Comparison of ENCODE assay signal across 12 cellular contexts in the genomic region with DNA sequence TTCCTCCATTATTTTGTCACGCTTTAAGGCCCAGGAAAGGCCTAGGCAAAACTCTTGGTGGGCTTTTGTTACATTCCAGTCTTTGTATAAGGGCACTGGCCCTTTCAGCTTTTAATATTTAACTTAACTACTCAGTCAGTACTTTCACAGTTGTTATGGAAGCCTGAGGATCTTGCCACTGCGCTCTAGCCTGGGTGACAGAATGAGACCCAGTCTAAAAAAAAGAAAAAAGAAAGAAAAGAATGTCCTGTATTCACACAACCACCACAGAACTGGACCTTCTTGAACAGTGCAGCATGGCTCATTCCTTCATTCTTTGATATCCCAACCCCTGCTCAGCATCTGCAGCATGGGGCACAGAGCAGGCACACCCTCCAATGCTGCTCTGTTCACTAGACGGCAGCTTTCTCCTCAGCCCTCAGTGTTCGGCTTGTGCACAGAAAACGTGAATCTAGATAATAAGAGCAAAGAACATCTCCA. TPM values are rescaled to one million over a fixed set of nuclear protein-coding genes. Genes with fewer than 3 reads are reported as not detected.
A peak's percentile ranks its signal among the peaks of the same experiment; 100 is the strongest.
DNase-seq lines count a peak whose midpoint lies in the region; ATAC-seq and TF ChIP-seq lines count a peak whose summit lies in the region.
"Had no signal": no experiment of that assay in that cellular context is flagged by ENCODE, and none has a peak within 500 bp of the region (broad histone marks: within the 10 kb centered on the region; RNA-seq: fewer than 3 reads in every experiment).

No MANE protein-coding gene starts in this region.

- TF ChIP-seq CTCF in Peyer's patch (IDR thresholded peaks at IDR 0.05) (no peak), left lung (IDR thresholded peaks at IDR 0.05) (no peak), type B pancreatic cell (conservative IDR thresholded peaks at IDR 0.05) (no peak)
- no peak for TF ChIP-seq CTCF in CD8-positive, alpha-beta T cell (IDR thresholded peaks at IDR 0.05)

- peak; percentile 55 for DNase-seq in cardiac septum (ENCODE audit: low spot score)
- no peak for DNase-seq in left ventricle myocardium superior
- DNase-seq in Peyer's patch, result peak in 2 of 3 donors; percentile 73 to 78
- no peak for DNase-seq in left lung
- no peak for DNase-seq in type B pancreatic cell (ENCODE audit: extremely low spot score, unreplicated experiment)
- no peak for DNase-seq in CD8-positive, alpha-beta T cell
- DNase-seq: ACHN, natural killer cell, NCI-H524 treated with DMSO at 0.1 percent for 48 hours had no signal

- H3K4me1 ChIP-seq in Peyer's patch (peaks cover 8 to 32% (median 17%) of the 10 kb centered on the region in 4 donors), left lung (peaks cover 11 to 46% of the 10 kb centered on the region in 2 donors)
- H3K4me1 ChIP-seq in CD8-positive, alpha-beta T cell (ENCODE audit: insufficient read depth, low read length), result no peaks in the 10 kb centered on the region

- H3K27ac ChIP-seq in Peyer's patch (peak overlapping the region; percentile 62 to 97 (median 84)), left lung (peak overlapping the region in 1 of 2 donors; percentile 80)
- no peak overlapping the region for H3K27ac ChIP-seq in CD8-positive, alpha-beta T cell (ENCODE audit: low read depth, low read length)

- no peak for ATAC-seq in left ventricle myocardium superior
- peak; percentile 10 for ATAC-seq in left lung
- no peak for ATAC-seq in GM19395 (IDR thresholded peaks at IDR 0.05; ENCODE audit: unreplicated experiment)
- no peak for ATAC-seq in GM18861 (IDR thresholded peaks at IDR 0.05; ENCODE audit: unreplicated experiment)
- no peak for ATAC-seq in CD8-positive, alpha-beta T cell
- ATAC-seq: T-cell had no signal

- H3K9me3 Mint-ChIP-seq in type B pancreatic cell, result no peaks in the 10 kb centered on the region
- no peaks in the 10 kb centered on the region for H3K9me3 Mint-ChIP-seq in CD8-positive, alpha-beta T cell
- H3K9me3 Mint-ChIP-seq: natural killer cell, T-cell had no signal

- peak overlapping the region; percentile 90 for H3K27ac Mint-ChIP-seq in type B pancreatic cell
- no peak overlapping the region for H3K27ac Mint-ChIP-seq in CD8-positive, alpha-beta T cell
- H3K27ac Mint-ChIP-seq: natural killer cell, T-cell had no signal

- H3K4me3 ChIP-seq in Peyer's patch (no peak overlapping the region), left lung (no peak overlapping the region)
- no peak overlapping the region for H3K4me3 ChIP-seq in CD8-positive, alpha-beta T cell (ENCODE audit: low read depth, low read length)

- H3K36me3 Mint-ChIP-seq in type B pancreatic cell, result no peaks in the 10 kb centered on the region
- H3K36me3 Mint-ChIP-seq in CD8-positive, alpha-beta T cell, result no peaks in the 10 kb centered on the region
- H3K36me3 Mint-ChIP-seq: natural killer cell, T-cell had no signal

- CTCF ChIA-PET in CD8-positive, alpha-beta T cell (lab: Charles Lee), result no interaction called here

- intact Hi-C loops in cardiac septum (cut with DNase I) (no loop called here), left ventricle myocardium superior (cut with micrococcal nuclease) (no loop called here), left lung (cut with DNase I) (no loop called here)
- intact Hi-C loops in CD8-positive, alpha-beta T cell (cut with DNase I, micrococcal nuclease), result no loop called here

- peaks cover 19% of the 10 kb centered on the region for H3K4me1 Mint-ChIP-seq in type B pancreatic cell (ENCODE audit: unreplicated experiment)
- no peaks in the 10 kb centered on the region for H3K4me1 Mint-ChIP-seq in CD8-positive, alpha-beta T cell (ENCODE audit: low read depth)

- H3K36me3 ChIP-seq in Peyer's patch (no peaks in the 10 kb centered on the region), left lung (no peaks in the 10 kb centered on the region)
- H3K36me3 ChIP-seq in CD8-positive, alpha-beta T cell (ENCODE audit: insufficient read depth, low read length), result no peaks in the 10 kb centered on the region

- H3K27me3 Mint-ChIP-seq in type B pancreatic cell, result peaks cover 3% of the 10 kb centered on the region
- H3K27me3 Mint-ChIP-seq in CD8-positive, alpha-beta T cell (ENCODE audit: low read depth), result peaks cover 3% of the 10 kb centered on the region

- H3K9me3 ChIP-seq in Peyer's patch, result no peaks in the 10 kb centered on the region
- H3K9me3 ChIP-seq in left lung, result no peaks in the 10 kb centered on the region
- H3K9me3 ChIP-seq in CD8-positive, alpha-beta T cell (ENCODE audit: low read length), result no peaks in the 10 kb centered on the region

- POLR2A ChIA-PET in CD8-positive, alpha-beta T cell (lab: Charles Lee), result no interaction called here

- H3K4me3 Mint-ChIP-seq in type B pancreatic cell, result peak overlapping the region; percentile 57
- H3K4me3 Mint-ChIP-seq in CD8-positive, alpha-beta T cell, result no peak overlapping the region
- H3K4me3 Mint-ChIP-seq: natural killer cell, T-cell had no signal

- H3K27me3 ChIP-seq in Peyer's patch, result no peaks in the 10 kb centered on the region
- H3K27me3 ChIP-seq in left lung, result no peaks in the 10 kb centered on the region
- H3K27me3 ChIP-seq in CD8-positive, alpha-beta T cell (ENCODE audit: insufficient read depth, low read length), result no peaks in the 10 kb centered on the region

- TF ChIP-seq POLR2A in Peyer's patch (IDR thresholded peaks at IDR 0.05), result peak in 1 of 2 donors; percentile 75

RNA-seq across cellular contexts. Expression of a gene that starts 59.6 kb away (rescaled TPM):
- 0.19 TPM for total RNA-seq in cardiac septum
- not detected for total RNA-seq in left ventricle myocardium superior
- total RNA-seq in Peyer's patch, result 100 to 1,000 TPM in 3 of 4 donors, 10 to 100 TPM in 1; 62.7 to 969 (median 724) TPM
- 100 to 1,000 TPM; 135 to 201 TPM for total RNA-seq in left lung
- 171 and 340 TPM in 2 replicates for total RNA-seq in type B pancreatic cell (ENCODE audit: low replicate concordance)
- not detected for total RNA-seq in CD8-positive, alpha-beta T cell
- total RNA-seq: natural killer cell had no signal

Comparison
In these comparisons a context has a peak if more than half of its experiments do, and no peak if none do; other contexts are left out.
1. DNase-seq: peak in cardiac septum (single experiment) and Peyer's patch (2 of 3); none in left ventricle myocardium superior (single experiment), left lung (0 of 2), type B pancreatic cell (single experiment) and CD8-positive, alpha-beta T cell (0 of 7).
2. RNA of a gene that starts 59.6 kb away (total RNA-seq): 62.7 to 969 TPM in Peyer's patch, 135 to 201 TPM in left lung and 171 to 340 TPM in type B pancreatic cell; 0.19 TPM in cardiac septum (single experiment), not detected in left ventricle myocardium superior (single experiment) and not detected in CD8-positive, alpha-beta T cell; every median in the first group is over 10 times any median in the second.